In the genomic region with DNA sequence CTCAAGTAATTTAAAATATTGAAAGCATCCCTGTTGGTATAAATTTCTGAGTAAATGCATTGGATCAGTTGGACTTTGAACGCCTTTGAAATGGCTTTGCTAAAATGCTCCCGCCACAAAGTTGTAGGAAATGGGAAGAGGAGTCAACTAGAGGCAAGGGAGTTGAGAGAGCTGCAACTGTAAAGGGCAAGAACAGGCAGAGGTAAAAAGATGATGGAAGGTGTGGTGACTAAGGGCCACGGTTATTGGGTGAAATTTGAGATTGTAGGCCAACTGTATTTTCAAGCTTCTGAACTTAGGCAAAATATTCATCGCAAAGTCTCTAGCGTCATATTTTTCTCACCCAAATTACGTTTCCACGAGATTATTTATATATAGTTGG, we compare ENCODE assay signal across 8 cellular contexts. TPM values are rescaled to one million over a fixed set of nuclear protein-coding genes. Genes with fewer than 3 reads are reported as not detected.
A peak's percentile ranks its signal among the peaks of the same experiment; 100 is the strongest.
DNase-seq lines count a peak whose midpoint lies in the region; ATAC-seq, FAIRE-seq and TF ChIP-seq lines count a peak whose summit lies in the region.

No MANE protein-coding gene starts in this region.

- TF ChIP-seq EP300 in K562 (IDR thresholded peaks at IDR 0.05; ENCODE audit: low read length), result no peak

- no peak overlapping the region for H2AFZ ChIP-seq in K562 (ENCODE audit: low read depth, low read length)

- TF ChIP-seq CTCF in right atrium auricular region (IDR thresholded peaks at IDR 0.05), result no peak
- TF ChIP-seq CTCF in K562 (IDR thresholded peaks at IDR 0.05 in 2 of 3, conservative IDR thresholded peaks at IDR 0.05 in 1 of 3; ENCODE audit: insufficient read depth in 2 of 3, low read depth in 1 of 3, low read length in 3 of 3), result no peak

- peaks cover 53% of the 10 kb centered on the region for H3K36me3 ChIP-seq in right atrium auricular region
- H3K36me3 ChIP-seq in K562 (ENCODE audit: control insufficient read depth, insufficient read depth, low read length), result peaks cover 61% of the 10 kb centered on the region
- H3K36me3 ChIP-seq in muscle layer of duodenum (ENCODE audit: control insufficient read depth in 1 of 2, insufficient read depth in 2 of 2, low read length in 2 of 2), result peaks cover 27 to 40% of the 10 kb centered on the region in 2 donors
- peaks cover 0 to 3% of the 10 kb centered on the region in 2 donors for H3K36me3 ChIP-seq in aorta (ENCODE audit: control insufficient read depth in 1 of 2, insufficient read depth in 2 of 2, low read length in 1 of 2)

- TF ChIP-seq POLR2A in K562 (conservative IDR thresholded peaks at IDR 0.05), result no peak

- no peak for ATAC-seq in Right ventricle myocardium superior (ENCODE audit: poor library complexity)
- peak; percentile 13 for ATAC-seq in K562
- no peak for ATAC-seq in aorta (ENCODE audit: low FRiP score)

- H3K4me3 ChIP-seq in right atrium auricular region, result peak overlapping the region in 1 of 2 donors; percentile 87
- H3K4me3 ChIP-seq in K562, result peak overlapping the region; percentile 57; the same call in 1 of the 2 replicates
- peak overlapping the region; percentile 66 to 81 for H3K4me3 ChIP-seq in muscle layer of duodenum (ENCODE audit: low read depth in 1 of 2, low read length in 2 of 2)
- no peak overlapping the region for H3K4me3 ChIP-seq in aorta (ENCODE audit: low read length in 2 of 2)

- H3K9ac ChIP-seq in K562 (ENCODE audit: insufficient read depth in 1 of 2, low read depth in 2 of 2, low read length in 2 of 2), result peak overlapping the region in 1 of 2 experiments; percentile 79; a peak in 2 of 4 replicates

- H3K79me2 ChIP-seq in K562 (ENCODE audit: control insufficient read depth, insufficient read depth, low read length), result peaks cover 49% of the 10 kb centered on the region

- H3K4me2 ChIP-seq in K562 (ENCODE audit: insufficient read depth, low read length), result peak overlapping the region; percentile 82

- peak overlapping the region; percentile 88 to 95 for H3K27ac ChIP-seq in right atrium auricular region
- peak overlapping the region; percentile 86 for H3K27ac ChIP-seq in K562 (ENCODE audit: extremely low read depth, low read depth, low read length)
- H3K27ac ChIP-seq in muscle layer of duodenum (ENCODE audit: low read length), result peak overlapping the region; percentile 78
- peak overlapping the region; percentile 1 to 68 for H3K27ac ChIP-seq in aorta (ENCODE audit: low read depth in 1 of 2, low read length in 2 of 2)

- POLR2A ChIA-PET in K562 (lab: Yijun Ruan, JAX), result interaction anchor here (0.8 to 5.0 kb wide), 6 partner anchors 9 to 41 kb away, joined by 3 to 40 read pairs (median 3); partner anchors contain the start of genes CCT6A and PSPH

- no peak for TF ChIP-seq RAD21 in K562 (CRISPR knock-in tag; conservative IDR thresholded peaks at IDR 0.05 in 1 of 2, IDR thresholded peaks at IDR 0.05 in 1 of 2)

- FAIRE-seq in K562 (lab: Jason Lieb, UNC), result no peak

- 21% methylated on average over 7 of the region's 7 CpGs for WGBS in K562 (ENCODE audit: insufficient coverage, low coverage, missing lambda C conversion rate)
- WGBS in aorta, 2 donors, result 55 to 62% methylated on average over 7 of the region's 7 CpGs

- BruUV-seq in K562 (replicated peaks; lab: Mats Ljungman, UMichigan), result TSS peak; percentile 84

- H4K20me1 ChIP-seq in K562 (replicated peaks; ENCODE audit: control insufficient read depth, insufficient read depth, low read length), result no peaks in the 10 kb centered on the region; the same call in 1 of the 2 replicates

- no peaks in the 10 kb centered on the region for H3K9me1 ChIP-seq in K562 (ENCODE audit: control insufficient read depth, insufficient read depth, low read length)

- no peaks in the 10 kb centered on the region for H3K9me3 ChIP-seq in right atrium auricular region
- no peaks in the 10 kb centered on the region for H3K9me3 ChIP-seq in K562 (replicated peaks; ENCODE audit: control insufficient read depth, insufficient read depth, low read depth, low read length)
- H3K9me3 ChIP-seq in muscle layer of duodenum (ENCODE audit: control insufficient read depth in 1 of 2, low read length in 2 of 2), result no peaks in the 10 kb centered on the region
- H3K9me3 ChIP-seq in aorta (ENCODE audit: control insufficient read depth, low read length), result no peaks in the 10 kb centered on the region

- H3K4me1 ChIP-seq in right atrium auricular region, result peaks cover 0 to 18% of the 10 kb centered on the region in 2 donors
- peaks cover 28 to 40% of the 10 kb centered on the region in 2 experiments for H3K4me1 ChIP-seq in K562 (replicated peaks in 1 of 2; ENCODE audit: control insufficient read depth in 2 of 2, insufficient read depth in 2 of 2, low read length in 2 of 2)
- H3K4me1 ChIP-seq in muscle layer of duodenum (ENCODE audit: control insufficient read depth in 1 of 2, insufficient read depth in 2 of 2, low read length in 2 of 2), result peaks cover 0 to 14% of the 10 kb centered on the region in 2 donors
- H3K4me1 ChIP-seq in aorta (ENCODE audit: control insufficient read depth in 1 of 2, insufficient read depth in 2 of 2, low read length in 2 of 2), result no peaks in the 10 kb centered on the region

- H3K27me3 ChIP-seq in right atrium auricular region (no peaks in the 10 kb centered on the region), K562 (ENCODE audit: control insufficient read depth in 2 of 2, insufficient read depth in 2 of 2, low read length in 2 of 2) (no peaks in the 10 kb centered on the region), muscle layer of duodenum (ENCODE audit: low read depth, low read length) (no peaks in the 10 kb centered on the region), aorta (ENCODE audit: control insufficient read depth in 1 of 2, insufficient read depth in 2 of 2, low read length in 1 of 2) (no peaks in the 10 kb centered on the region)

- intact Hi-C loops in Right ventricle myocardium superior (cut with DNase I) (no loop called here), K562 (cut with micrococcal nuclease) (no loop called here), aorta (cut with DNase I) (no loop called here)

- CTCF ChIA-PET in K562 (lab: Yijun Ruan, JAX; ENCODE audit: low intra/inter-chr PET ratio), result interaction anchor here (0.6 kb wide), 1 partner anchor 39 kb away, joined by 4 read pairs; no protein-coding TSS in a partner anchor

- in situ Hi-C loops in K562 (cut with MboI), result no loop called here

- DNase-seq in right atrium auricular region (ENCODE audit: low spot score), result no peak
- no peak for DNase-seq in Right ventricle myocardium superior
- DNase-seq in K562 (ENCODE audit: extremely low read depth in 1 of 4, low spot score in 3 of 4), result no peak
- no peak for DNase-seq in aorta
- no peak for DNase-seq in T-helper 9 cell
- no peak for DNase-seq in cortex of kidney (lab: John Stamatoyannopoulos, UW)
- no peak for DNase-seq in NCI-H128 (lab: John Stamatoyannopoulos, UW; ENCODE audit: unreplicated experiment)

RNA-seq across cellular contexts. Expression of gene SUMF2, which starts 0.6 kb away (rescaled TPM):
- total RNA-seq in right atrium auricular region, result 10 to 100 TPM; 31.7 to 54.9 TPM
- 28.4 TPM for total RNA-seq in Right ventricle myocardium superior
- 271 and 347 TPM in 2 replicates for total RNA-seq in K562 (2011; cell fraction: chromatin; rRNA removed; ENCODE audit: low replicate concordance)
- 246 and 285 TPM in 2 replicates for total RNA-seq in K562 (2011; cell fraction: nucleolus; rRNA removed)
- 271 and 311 TPM in 2 replicates for total RNA-seq in K562 (2011; cell fraction: nucleoplasm; rRNA removed)
- 65.3 and 72.0 TPM in 2 replicates for total RNA-seq in K562 (2014; rRNA removed)
- total RNA-seq in K562 (2014; rRNA removed; fragmentation: Illumina TruSeq; extraction: Trizol), result 67.7 and 74.7 TPM in 2 replicates
- total RNA-seq in K562 (2015; rRNA removed; fragmentation: Illumina TruSeq; extraction: Trizol), result 62.1 and 63.0 TPM in 2 replicates
- total RNA-seq in K562 (2021), result 90.0 and 96.9 TPM in 2 replicates
- 92.5 and 101 TPM in 2 replicates for polyA plus RNA-seq in K562 (2011; rRNA removed)
- polyA plus RNA-seq in K562 (2011; cell fraction: cytosol; rRNA removed), result 82.4 and 87.7 TPM in 2 replicates
- polyA plus RNA-seq in K562 (2011; cell fraction: nucleus; rRNA removed), result 249 and 266 TPM in 2 replicates
- polyA plus RNA-seq in K562 (2012), result 89.2 and 130 TPM in 2 replicates
- 108 and 113 TPM in 2 replicates for polyA plus RNA-seq in K562 (2014; fragmentation: Illumina TruSeq; extraction: Trizol)
- polyA plus RNA-seq in K562 (2014; fragmentation: Nextera tagmentation; extraction: Ambion mirVana), result 10 to 100 TPM; 39.0 to 60.3 TPM
- polyA plus RNA-seq in K562 (2014; rRNA removed), result 73.8 and 86.3 TPM in 2 replicates
- polyA minus RNA-seq in K562 (2011; rRNA and poly(A)+ RNA removed), result 67.1 and 69.3 TPM in 2 replicates
- 46.0 and 54.4 TPM in 2 replicates for polyA minus RNA-seq in K562 (2011; cell fraction: cytosol; rRNA and poly(A)+ RNA removed)
- 52.2 and 77.6 TPM in 2 replicates for polyA minus RNA-seq in K562 (2011; cell fraction: nucleus; rRNA and poly(A)+ RNA removed)
- total RNA-seq in aorta, result 100 to 1,000 TPM in 1 of 2 donors, 10 to 100 TPM in 1; 95.2 to 118 TPM
- 100 to 1,000 TPM in 1 of 2 donors, 10 to 100 TPM in 1; 47.7 to 143 TPM for polyA plus RNA-seq in aorta

RNA-seq across cellular contexts. Expression of gene CCT6A, which starts 11.9 kb away (rescaled TPM):
- total RNA-seq in right atrium auricular region (10 to 100 TPM; 39.3 to 68.1 TPM), Right ventricle myocardium superior (67.2 TPM), K562 (2014; rRNA removed) (387 and 445 TPM in 2 replicates), K562 (2014; rRNA removed; fragmentation: Illumina TruSeq; extraction: Trizol) (541 and 575 TPM in 2 replicates), K562 (2015; rRNA removed; fragmentation: Illumina TruSeq; extraction: Trizol) (437 and 481 TPM in 2 replicates), K562 (2021) (302 and 312 TPM in 2 replicates), aorta (10 to 100 TPM; 80.6 to 82.8 TPM)
- 141 and 298 TPM in 2 replicates for total RNA-seq in K562 (2011; cell fraction: chromatin; rRNA removed; ENCODE audit: low replicate concordance)
- total RNA-seq in K562 (2011; cell fraction: nucleolus; rRNA removed), result 83.9 and 89.7 TPM in 2 replicates
- 151 and 179 TPM in 2 replicates for total RNA-seq in K562 (2011; cell fraction: nucleoplasm; rRNA removed)
- polyA plus RNA-seq in K562 (2011; rRNA removed) (586 and 708 TPM in 2 replicates), K562 (2014; fragmentation: Illumina TruSeq; extraction: Trizol) (353 and 373 TPM in 2 replicates), K562 (2014; fragmentation: Nextera tagmentation; extraction: Ambion mirVana) (100 to 1,000 TPM; 244 to 314 TPM), K562 (2014; rRNA removed) (404 and 419 TPM in 2 replicates), aorta (100 to 1,000 TPM in 1 of 2 donors, 10 to 100 TPM in 1; 88.1 to 115 TPM)
- 195 and 223 TPM in 2 replicates for polyA plus RNA-seq in K562 (2011; cell fraction: cytosol; rRNA removed)
- 185 and 288 TPM in 2 replicates for polyA plus RNA-seq in K562 (2011; cell fraction: nucleus; rRNA removed)
- 213 and 332 TPM in 2 replicates for polyA plus RNA-seq in K562 (2012)
- 690 and 857 TPM in 2 replicates for polyA minus RNA-seq in K562 (2011; rRNA and poly(A)+ RNA removed)
- 138 and 195 TPM in 2 replicates for polyA minus RNA-seq in K562 (2011; cell fraction: cytosol; rRNA and poly(A)+ RNA removed)
- polyA minus RNA-seq in K562 (2011; cell fraction: nucleus; rRNA and poly(A)+ RNA removed), result 70.1 and 141 TPM in 2 replicates

RNA-seq across cellular contexts. Expression of gene PSPH, which starts 12.2 kb away (rescaled TPM):
- total RNA-seq in right atrium auricular region (10 to 100 TPM in 1 of 2 donors, 1 to 10 TPM in 1; 8.0 to 11.6 TPM), Right ventricle myocardium superior (12.0 TPM), K562 (2014; rRNA removed) (29.1 and 46.8 TPM in 2 replicates), K562 (2014; rRNA removed; fragmentation: Illumina TruSeq; extraction: Trizol) (16.6 and 17.8 TPM in 2 replicates), K562 (2015; rRNA removed; fragmentation: Illumina TruSeq; extraction: Trizol) (12.1 and 13.8 TPM in 2 replicates), K562 (2021) (20.9 and 21.5 TPM in 2 replicates), aorta (1 to 10 TPM; 4.3 to 5.7 TPM)
- total RNA-seq in K562 (2011; cell fraction: chromatin; rRNA removed; ENCODE audit: low replicate concordance), result 28.4 and 41.0 TPM in 2 replicates
- total RNA-seq in K562 (2011; cell fraction: nucleolus; rRNA removed), result 25.8 and 26.8 TPM in 2 replicates
- 42.1 and 43.0 TPM in 2 replicates for total RNA-seq in K562 (2011; cell fraction: nucleoplasm; rRNA removed)
- polyA plus RNA-seq in K562 (2011; rRNA removed) (18.2 and 20.2 TPM in 2 replicates), K562 (2014; fragmentation: Illumina TruSeq; extraction: Trizol) (25.0 and 29.6 TPM in 2 replicates), K562 (2014; fragmentation: Nextera tagmentation; extraction: Ambion mirVana) (1 to 10 TPM; 6.3 to 9.0 TPM), K562 (2014; rRNA removed) (23.6 and 30.6 TPM in 2 replicates), aorta (1 to 10 TPM; 7.4 TPM)
- polyA plus RNA-seq in K562 (2011; cell fraction: cytosol; rRNA removed), result 19.8 and 22.6 TPM in 2 replicates
- 7.2 and 14.2 TPM in 2 replicates for polyA plus RNA-seq in K562 (2011; cell fraction: nucleus; rRNA removed)
- 16.0 and 52.1 TPM in 2 replicates for polyA plus RNA-seq in K562 (2012)
- polyA minus RNA-seq in K562 (2011; rRNA and poly(A)+ RNA removed), result 16.7 and 23.1 TPM in 2 replicates
- polyA minus RNA-seq in K562 (2011; cell fraction: cytosol; rRNA and poly(A)+ RNA removed), result 12.3 and 12.4 TPM in 2 replicates
- polyA minus RNA-seq in K562 (2011; cell fraction: nucleus; rRNA and poly(A)+ RNA removed), result 10.4 and 13.3 TPM in 2 replicates

RNA-seq across cellular contexts. Expression of gene PHKG1, which starts 29.3 kb away (rescaled TPM):
- 10 to 100 TPM; 11.7 to 27.3 TPM for total RNA-seq in right atrium auricular region
- 31.3 TPM for total RNA-seq in Right ventricle myocardium superior
- total RNA-seq in K562 (2011; cell fraction: chromatin; rRNA removed; ENCODE audit: low replicate concordance), result 5.2 and 12.2 TPM in 2 replicates
- total RNA-seq in K562 (2011; cell fraction: nucleolus; rRNA removed), result 5.0 and 5.3 TPM in 2 replicates
- total RNA-seq in K562 (2011; cell fraction: nucleoplasm; rRNA removed), result 5.3 and 5.5 TPM in 2 replicates
- total RNA-seq in K562 (2014; rRNA removed), result 0.73 and 0.82 TPM in 2 replicates
- 0.13 and 0.47 TPM in 2 replicates for total RNA-seq in K562 (2014; rRNA removed; fragmentation: Illumina TruSeq; extraction: Trizol)
- 0.53 and 0.83 TPM in 2 replicates for total RNA-seq in K562 (2015; rRNA removed; fragmentation: Illumina TruSeq; extraction: Trizol)
- total RNA-seq in K562 (2021), result 0.29 and 0.40 TPM in 2 replicates
- polyA plus RNA-seq in K562 (2011; rRNA removed), result 0.78 and 1.9 TPM in 2 replicates
- 0.28 and 0.40 TPM in 2 replicates for polyA plus RNA-seq in K562 (2011; cell fraction: cytosol; rRNA removed)
- 2.6 and 4.9 TPM in 2 replicates for polyA plus RNA-seq in K562 (2011; cell fraction: nucleus; rRNA removed)
- 0.70 and 1.3 TPM in 2 replicates for polyA plus RNA-seq in K562 (2012)
- 0.46 and 0.69 TPM in 2 replicates for polyA plus RNA-seq in K562 (2014; fragmentation: Illumina TruSeq; extraction: Trizol)
- polyA plus RNA-seq in K562 (2014; fragmentation: Nextera tagmentation; extraction: Ambion mirVana), result under 1 TPM; 0.10 to 0.11 TPM
- 0.27 and 0.45 TPM in 2 replicates for polyA plus RNA-seq in K562 (2014; rRNA removed)
- 0.98 and 1.3 TPM in 2 replicates for polyA minus RNA-seq in K562 (2011; rRNA and poly(A)+ RNA removed)
- not detected in 2 replicates for polyA minus RNA-seq in K562 (2011; cell fraction: cytosol; rRNA and poly(A)+ RNA removed)
- 1.8 and 2.1 TPM in 2 replicates for polyA minus RNA-seq in K562 (2011; cell fraction: nucleus; rRNA and poly(A)+ RNA removed)
- 1 to 10 TPM; 4.6 to 9.3 TPM for total RNA-seq in aorta
- polyA plus RNA-seq in aorta, result 10 to 100 TPM in 1 of 2 donors, 1 to 10 TPM in 1; 2.9 to 20.5 TPM

RNA-seq across cellular contexts. Expression of gene CHCHD2, which starts 42.8 kb away (rescaled TPM):
- 100 to 1,000 TPM; 439 to 485 TPM for total RNA-seq in right atrium auricular region
- total RNA-seq in Right ventricle myocardium superior, result 474 TPM
- total RNA-seq in K562 (2011; cell fraction: chromatin; rRNA removed; ENCODE audit: low replicate concordance), result 58.0 and 66.6 TPM in 2 replicates
- total RNA-seq in K562 (2011; cell fraction: nucleolus; rRNA removed), result 171 and 173 TPM in 2 replicates
- 125 and 154 TPM in 2 replicates for total RNA-seq in K562 (2011; cell fraction: nucleoplasm; rRNA removed)
- total RNA-seq in K562 (2014; rRNA removed), result 866 and 1,072 TPM in 2 replicates
- total RNA-seq in K562 (2014; rRNA removed; fragmentation: Illumina TruSeq; extraction: Trizol), result 572 and 585 TPM in 2 replicates
- 648 and 717 TPM in 2 replicates for total RNA-seq in K562 (2015; rRNA removed; fragmentation: Illumina TruSeq; extraction: Trizol)
- 944 and 976 TPM in 2 replicates for total RNA-seq in K562 (2021)
- 869 and 914 TPM in 2 replicates for polyA plus RNA-seq in K562 (2011; rRNA removed)
- polyA plus RNA-seq in K562 (2011; cell fraction: cytosol; rRNA removed), result 987 and 1,673 TPM in 2 replicates
- polyA plus RNA-seq in K562 (2011; cell fraction: nucleus; rRNA removed), result 280 and 314 TPM in 2 replicates
- polyA plus RNA-seq in K562 (2012), result 801 and 1,215 TPM in 2 replicates
- polyA plus RNA-seq in K562 (2014; fragmentation: Illumina TruSeq; extraction: Trizol), result 418 and 687 TPM in 2 replicates
- 100 to 1,000 TPM; 145 to 350 TPM for polyA plus RNA-seq in K562 (2014; fragmentation: Nextera tagmentation; extraction: Ambion mirVana)
- 1,035 and 1,044 TPM in 2 replicates for polyA plus RNA-seq in K562 (2014; rRNA removed)
- 194 and 225 TPM in 2 replicates for polyA minus RNA-seq in K562 (2011; rRNA and poly(A)+ RNA removed)
- polyA minus RNA-seq in K562 (2011; cell fraction: cytosol; rRNA and poly(A)+ RNA removed), result 302 and 416 TPM in 2 replicates
- 66.8 and 109 TPM in 2 replicates for polyA minus RNA-seq in K562 (2011; cell fraction: nucleus; rRNA and poly(A)+ RNA removed)
- 100 to 1,000 TPM; 187 to 240 TPM for total RNA-seq in aorta
- 100 to 1,000 TPM; 379 to 492 TPM for polyA plus RNA-seq in aorta

Comparison
In these comparisons a context has a peak if more than half of its experiments do, and no peak if none do; other contexts are left out.
1. H3K27ac ChIP-seq: peak in every context shown above with its lines; median percentile 92 in right atrium auricular region; 86 in K562; 78 in muscle layer of duodenum; 34 in aorta.
2. H3K4me3 ChIP-seq: peak in K562 (single experiment) and muscle layer of duodenum (2 of 2); none in aorta (0 of 2).